13 cellular contexts compared by ENCODE assay signal in genomic region chr19:46776927-46777911, GRCh38. TPM values are rescaled to one million over a fixed set of nuclear protein-coding genes. Genes with fewer than 3 reads are reported as not detected.
A peak's percentile ranks its signal among the peaks of the same experiment; 100 is the strongest.
DNase-seq lines count a peak whose midpoint lies in the region; ATAC-seq and TF ChIP-seq lines count a peak whose summit lies in the region.
"Had no signal": no experiment of that assay in that cellular context is flagged by ENCODE, and none has a peak within 500 bp of the region (broad histone marks: within the 10 kb centered on the region; RNA-seq: fewer than 3 reads in every experiment).

No MANE protein-coding gene starts in this region.

- no peaks in the 10 kb centered on the region for H3K9me3 Mint-ChIP-seq in activated naive CD4-positive, alpha-beta T cell treated with anti-CD3 and anti-CD28 coated beads, Interleukin-2, amount 10 ng/mL, durations not matched to agents 7 days and 5 days
- H3K9me3 Mint-ChIP-seq in activated naive CD4-positive, alpha-beta T cell treated with anti-CD3 and anti-CD28 coated beads for 36 hours = no peaks in the 10 kb centered on the region
- no peaks in the 10 kb centered on the region for H3K9me3 Mint-ChIP-seq in stimulated activated naive CD8-positive, alpha-beta T cell treated with anti-CD3 and anti-CD28 coated beads, Interleukin-15, amount 100 ng/mL, for 72 hours
- H3K9me3 Mint-ChIP-seq: activated naive CD4-positive, alpha-beta T cell treated with anti-CD3 and anti-CD28 coated beads, Interleukin-2, amount 50 U/mL, for 72 hours had no signal

- H3K4me3 ChIP-seq in Karpas-422 (ENCODE audit: low read length) (no peak overlapping the region), breast epithelium (no peak overlapping the region)
- H3K4me3 ChIP-seq: BLaER1 treated with 17β-estradiol and CSF1 and Interleukin-3, amounts not matched to agents 10 nM and 100 nM had no signal

- no peak overlapping the region for H3K9ac ChIP-seq in Karpas-422 (ENCODE audit: low read length)

- no peaks in the 10 kb centered on the region for H3K9me2 ChIP-seq in Karpas-422 (replicated peaks; ENCODE audit: insufficient read depth, low read length)

- no peak overlapping the region for H3K4me2 ChIP-seq in Karpas-422 (ENCODE audit: low read depth, low read length, poor library complexity, severe bottlenecking)

- H3K4me1 Mint-ChIP-seq in activated naive CD4-positive, alpha-beta T cell treated with anti-CD3 and anti-CD28 coated beads, Interleukin-2, amount 10 ng/mL, durations not matched to agents 7 days and 5 days = peaks cover 26% of the 10 kb centered on the region
- H3K4me1 Mint-ChIP-seq in activated naive CD4-positive, alpha-beta T cell treated with anti-CD3 and anti-CD28 coated beads for 36 hours (ENCODE audit: low read depth) = peaks cover 10% of the 10 kb centered on the region
- peaks cover 46% of the 10 kb centered on the region for H3K4me1 Mint-ChIP-seq in stimulated activated naive CD8-positive, alpha-beta T cell treated with anti-CD3 and anti-CD28 coated beads, Interleukin-15, amount 100 ng/mL, for 72 hours

- peaks cover 48% of the 10 kb centered on the region for H3K36me3 Mint-ChIP-seq in activated naive CD4-positive, alpha-beta T cell treated with anti-CD3 and anti-CD28 coated beads, Interleukin-2, amount 10 ng/mL, durations not matched to agents 7 days and 5 days
- H3K36me3 Mint-ChIP-seq in activated naive CD4-positive, alpha-beta T cell treated with anti-CD3 and anti-CD28 coated beads for 36 hours (ENCODE audit: low read depth) = peaks cover 51% of the 10 kb centered on the region

- no peak overlapping the region for H3K4me3 Mint-ChIP-seq in activated naive CD4-positive, alpha-beta T cell treated with anti-CD3 and anti-CD28 coated beads, Interleukin-2, amount 10 ng/mL, durations not matched to agents 7 days and 5 days
- no peak overlapping the region for H3K4me3 Mint-ChIP-seq in activated naive CD4-positive, alpha-beta T cell treated with anti-CD3 and anti-CD28 coated beads for 36 hours
- no peak overlapping the region for H3K4me3 Mint-ChIP-seq in stimulated activated naive CD8-positive, alpha-beta T cell treated with anti-CD3 and anti-CD28 coated beads, Interleukin-15, amount 100 ng/mL, for 72 hours

- DNase-seq in activated naive CD4-positive, alpha-beta T cell treated with anti-CD3 and anti-CD28 coated beads, Interleukin-2, amount 10 ng/mL, durations not matched to agents 7 days and 5 days = no peak
- no peak for DNase-seq in activated naive CD4-positive, alpha-beta T cell treated with anti-CD3 and anti-CD28 coated beads for 36 hours
- DNase-seq in Karpas-422 = peak; percentile 76
- no peak for DNase-seq in breast epithelium (ENCODE audit: low spot score in 2 of 2)
- DNase-seq in stimulated activated naive CD8-positive, alpha-beta T cell treated with anti-CD3 and anti-CD28 coated beads, Interleukin-15, amount 100 ng/mL, for 72 hours = no peak
- DNase-seq in HuH-7.5 (ENCODE audit: low spot score) = no peak
- DNase-seq: midbrain, NCI-H1092, SHP77 had no signal

- H3K4me1 ChIP-seq in Karpas-422 (ENCODE audit: low read length) (no peaks in the 10 kb centered on the region), breast epithelium (no peaks in the 10 kb centered on the region)

- no peaks in the 10 kb centered on the region for H3K27me3 Mint-ChIP-seq in activated naive CD4-positive, alpha-beta T cell treated with anti-CD3 and anti-CD28 coated beads, Interleukin-2, amount 10 ng/mL, durations not matched to agents 7 days and 5 days
- H3K27me3 Mint-ChIP-seq in activated naive CD4-positive, alpha-beta T cell treated with anti-CD3 and anti-CD28 coated beads for 36 hours (ENCODE audit: low read depth) = no peaks in the 10 kb centered on the region
- H3K27me3 Mint-ChIP-seq in stimulated activated naive CD8-positive, alpha-beta T cell treated with anti-CD3 and anti-CD28 coated beads, Interleukin-15, amount 100 ng/mL, for 72 hours = no peaks in the 10 kb centered on the region

- peaks cover 3% of the 10 kb centered on the region; the same call in 1 of the 2 replicates for H3K79me2 ChIP-seq in Karpas-422 (ENCODE audit: low read length)

- TF ChIP-seq POLR2A in breast epithelium (IDR thresholded peaks at IDR 0.05) = no peak

- H4K20me1 ChIP-seq in Karpas-422 (ENCODE audit: insufficient read depth, low read depth, low read length) = peaks cover 13% of the 10 kb centered on the region

- peak; percentile 29 for ATAC-seq in stimulated activated naive CD8-positive, alpha-beta T cell treated with anti-CD3 and anti-CD28 coated beads, Interleukin-15, amount 100 ng/mL, for 72 hours
- ATAC-seq in GM19463 (IDR thresholded peaks at IDR 0.05; ENCODE audit: unreplicated experiment) (no peak), HG03159 (IDR thresholded peaks at IDR 0.05; ENCODE audit: unreplicated experiment) (no peak)

- TF ChIP-seq CTCF in breast epithelium (IDR thresholded peaks at IDR 0.05) = no peak

- CTCF ChIA-PET in activated naive CD4-positive, alpha-beta T cell treated with anti-CD3 and anti-CD28 coated beads, Interleukin-2, amount 10 ng/mL, durations not matched to agents 7 days and 5 days (lab: Charles Lee) = interaction anchor here (2.3 kb wide), 1 partner anchor 10 kb away, joined by 7 read pairs; no protein-coding TSS in a partner anchor
- CTCF ChIA-PET in activated naive CD4-positive, alpha-beta T cell treated with anti-CD3 and anti-CD28 coated beads for 36 hours (lab: Charles Lee) = interaction anchor here (0.6 kb wide), 1 partner anchor 140 kb away, joined by 3 read pairs; no protein-coding TSS in a partner anchor

- H3K36me3 ChIP-seq in Karpas-422 (ENCODE audit: insufficient read depth, low read length) (peaks cover 34% of the 10 kb centered on the region), breast epithelium (peaks cover 12% of the 10 kb centered on the region)

- intact Hi-C loops in activated naive CD4-positive, alpha-beta T cell treated with anti-CD3 and anti-CD28 coated beads for 36 hours (cut with micrococcal nuclease) = no loop called here
- intact Hi-C loops in breast epithelium (cut with DNase I; ENCODE audit: low total_unique reads) = no loop called here

- no peaks in the 10 kb centered on the region for H3K27me3 ChIP-seq in Karpas-422 (ENCODE audit: low read length)
- no peaks in the 10 kb centered on the region for H3K27me3 ChIP-seq in breast epithelium
- H3K27me3 ChIP-seq: BLaER1 treated with 17β-estradiol and CSF1 and Interleukin-3, amounts not matched to agents 10 nM and 100 nM had no signal

- no peak overlapping the region for H3K27ac ChIP-seq in Karpas-422 (ENCODE audit: low read length)
- H3K27ac ChIP-seq in breast epithelium = peak overlapping the region; percentile 12 to 57

- H3K27ac Mint-ChIP-seq in activated naive CD4-positive, alpha-beta T cell treated with anti-CD3 and anti-CD28 coated beads, Interleukin-2, amount 10 ng/mL, durations not matched to agents 7 days and 5 days = peak overlapping the region; percentile 68
- H3K27ac Mint-ChIP-seq in activated naive CD4-positive, alpha-beta T cell treated with anti-CD3 and anti-CD28 coated beads for 36 hours = no peak overlapping the region
- peak overlapping the region; percentile 52 to 96 for H3K27ac Mint-ChIP-seq in stimulated activated naive CD8-positive, alpha-beta T cell treated with anti-CD3 and anti-CD28 coated beads, Interleukin-15, amount 100 ng/mL, for 72 hours

- H3K9me3 ChIP-seq in Karpas-422 (ENCODE audit: low read length) (no peaks in the 10 kb centered on the region), breast epithelium (no peaks in the 10 kb centered on the region)
- H3K9me3 ChIP-seq: BLaER1 treated with 17β-estradiol and CSF1 and Interleukin-3, amounts not matched to agents 10 nM and 100 nM had no signal

- H2AFZ ChIP-seq in Karpas-422 (ENCODE audit: low read length) = no peak overlapping the region

RNA-seq across cellular contexts. Expression of gene SLC1A5, which starts 11.2 kb away (rescaled TPM):
- 100 to 1,000 TPM; 139 TPM for total RNA-seq in activated naive CD4-positive, alpha-beta T cell treated with anti-CD3 and anti-CD28 coated beads for 36 hours
- total RNA-seq in Karpas-422 (2014; rRNA removed; shearing (Covaris generic); ENCODE audit: low replicate concordance) = 116 and 189 TPM in 2 replicates
- total RNA-seq in breast epithelium = 100 to 1,000 TPM; 121 to 146 (median 121) TPM

RNA-seq across cellular contexts. Expression of gene STRN4, which starts 31.0 kb away (rescaled TPM):
- total RNA-seq in activated naive CD4-positive, alpha-beta T cell treated with anti-CD3 and anti-CD28 coated beads for 36 hours = 10 to 100 TPM; 59.2 to 63.2 TPM
- 37.5 and 55.2 TPM in 2 replicates for total RNA-seq in Karpas-422 (2014; rRNA removed; shearing (Covaris generic); ENCODE audit: low replicate concordance)
- 10 to 100 TPM; 45.0 to 57.0 (median 53.7) TPM for total RNA-seq in breast epithelium

RNA-seq across cellular contexts. Expression of gene FKRP, which starts 31.4 kb away (rescaled TPM):
- 1 to 10 TPM; 8.8 to 9.0 TPM for total RNA-seq in activated naive CD4-positive, alpha-beta T cell treated with anti-CD3 and anti-CD28 coated beads for 36 hours
- total RNA-seq in Karpas-422 (2014; rRNA removed; shearing (Covaris generic); ENCODE audit: low replicate concordance) = 14.6 and 18.4 TPM in 2 replicates
- 10 to 100 TPM; 11.4 to 23.1 (median 12.1) TPM for total RNA-seq in breast epithelium
